19 cellular contexts compared by ENCODE assay signal in the genomic region with DNA sequence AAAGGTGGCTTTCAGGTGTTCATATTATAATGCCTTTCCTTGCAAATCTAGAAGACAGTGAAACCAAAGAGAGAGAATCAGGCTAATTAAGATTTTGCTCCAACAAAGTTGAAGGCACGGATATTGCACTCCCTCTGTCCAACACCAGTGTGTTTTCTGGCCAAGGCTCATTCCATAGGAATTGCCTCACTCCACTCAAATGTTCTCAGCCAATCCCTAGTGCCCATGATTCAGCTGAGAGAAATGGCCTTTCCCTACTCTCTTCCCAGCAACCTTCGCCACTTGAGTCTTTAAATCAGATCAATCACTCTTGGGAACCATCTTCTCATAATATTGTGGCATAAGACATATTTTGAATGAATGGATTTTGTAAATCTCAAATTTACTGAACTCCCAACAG.
A peak's percentile ranks its signal among the peaks of the same experiment; 100 is the strongest.
DNase-seq lines count a peak whose midpoint lies in the region; ATAC-seq and TF ChIP-seq lines count a peak whose summit lies in the region.
"Had no signal": no experiment of that assay in that cellular context is flagged by ENCODE, and none has a peak within 500 bp of the region (broad histone marks: within the 10 kb centered on the region; RNA-seq: fewer than 3 reads in every experiment).

No MANE protein-coding gene starts in this region.

- no peak overlapping the region for H2BK5ac ChIP-seq in neuronal stem cell (ENCODE audit: low read length)

- H3K27ac ChIP-seq in left lung (no peak overlapping the region), caudate nucleus (ENCODE audit: low read depth, low read length) (no peak overlapping the region), neuronal stem cell (replicated peaks; ENCODE audit: low read length) (no peak overlapping the region)
- H3K27ac ChIP-seq: uterus had no signal

- no peak overlapping the region for H4K91ac ChIP-seq in neuronal stem cell (ENCODE audit: low read depth, low read length, poor library complexity)

- H2BK120ac ChIP-seq in neuronal stem cell (ENCODE audit: low read depth, low read length) = no peak overlapping the region

- H3K9me3 ChIP-seq in MG63 (no peaks in the 10 kb centered on the region), left lung (no peaks in the 10 kb centered on the region), neuronal stem cell (replicated peaks in 1 of 2; ENCODE audit: control insufficient read depth in 2 of 2, insufficient read depth in 1 of 2, low read depth in 1 of 2, low read length in 2 of 2) (no peaks in the 10 kb centered on the region)
- H3K9me3 ChIP-seq: HAP-1, uterus had no signal

- H2BK15ac ChIP-seq in neuronal stem cell (ENCODE audit: low read length) = no peak overlapping the region

- no peaks in the 10 kb centered on the region for H3K36me3 ChIP-seq in MG63
- H3K36me3 ChIP-seq in left lung = no peaks in the 10 kb centered on the region
- no peaks in the 10 kb centered on the region for H3K36me3 ChIP-seq in neuronal stem cell (replicated peaks in 1 of 2; ENCODE audit: control insufficient read depth in 2 of 2, insufficient read depth in 2 of 2, low read length in 2 of 2)
- H3K36me3 ChIP-seq: HAP-1, uterus had no signal

- no peak overlapping the region for H4K8ac ChIP-seq in neuronal stem cell (ENCODE audit: low read depth, low read length)

- no peak overlapping the region for H3K4ac ChIP-seq in neuronal stem cell (ENCODE audit: low read length)

- no peak overlapping the region for H3K9ac ChIP-seq in neuronal stem cell (ENCODE audit: low read depth, low read length, poor library complexity)

- no peak overlapping the region for H3K14ac ChIP-seq in neuronal stem cell (ENCODE audit: low read length)

- H2BK12ac ChIP-seq in neuronal stem cell (ENCODE audit: low read length) = no peak overlapping the region

- H3K4me1 ChIP-seq in left lung (no peaks in the 10 kb centered on the region), neuronal stem cell (ENCODE audit: control insufficient read depth in 2 of 2, insufficient read depth in 1 of 2, low read depth in 1 of 2, low read length in 2 of 2) (no peaks in the 10 kb centered on the region)
- H3K4me1 ChIP-seq: HAP-1, uterus had no signal

- no peak for TF ChIP-seq CTCF in cardiac fibroblast (IDR thresholded peaks at IDR 0.05; ENCODE audit: low read depth, low read length)
- TF ChIP-seq CTCF in left lung (IDR thresholded peaks at IDR 0.05) = no peak

- no peak overlapping the region for H3K4me3 ChIP-seq in MG63
- no peak overlapping the region for H3K4me3 ChIP-seq in cardiac fibroblast (replicated peaks in 1 of 2; ENCODE audit: low read depth in 2 of 2, low read length in 2 of 2)
- no peak overlapping the region for H3K4me3 ChIP-seq in left lung
- no peak overlapping the region for H3K4me3 ChIP-seq in neuronal stem cell (ENCODE audit: low read length in 2 of 2)
- H3K4me3 ChIP-seq: HAP-1, uterus had no signal

- H3K79me1 ChIP-seq in neuronal stem cell (ENCODE audit: low read depth, low read length) = no peaks in the 10 kb centered on the region

- H3K18ac ChIP-seq in neuronal stem cell (ENCODE audit: low read length) = no peak overlapping the region

- WGBS in neuronal stem cell (ENCODE audit: extremely low coverage in 2 of 2, insufficient read length in 2 of 2, insufficient replicate concordance in 1 of 2), 2 donors = no CpG with 5 or more reads among the region's 2 CpGs

- no peak overlapping the region for H2AFZ ChIP-seq in neuronal stem cell (ENCODE audit: low read length)

- intact Hi-C loops in left lung (cut with DNase I) = no loop called here

- H2AK5ac ChIP-seq in neuronal stem cell (ENCODE audit: low read depth, low read length) = no peak overlapping the region

- no peak overlapping the region for H3K4me2 ChIP-seq in neuronal stem cell (ENCODE audit: insufficient read depth, low read length, poor library complexity, severe bottlenecking)

- H3K27me3 ChIP-seq in MG63 (no peaks in the 10 kb centered on the region), left lung (no peaks in the 10 kb centered on the region), neuronal stem cell (ENCODE audit: control insufficient read depth in 3 of 3, insufficient read depth in 3 of 3, low read depth in 1 of 3, low read length in 3 of 3) (no peaks in the 10 kb centered on the region)
- H3K27me3 ChIP-seq: uterus had no signal

- ATAC-seq in left lung = peak; percentile 83
- ATAC-seq in GM21515 (IDR thresholded peaks at IDR 0.05; ENCODE audit: unreplicated experiment) = no peak
- ATAC-seq: CD8-positive, alpha-beta T cell; right cardiac atrium; WTC11 had no signal

- peak; percentile 21 for DNase-seq in EH (ENCODE audit: low read depth)
- peak; percentile 28 for DNase-seq in MG63
- DNase-seq in cardiac fibroblast (ENCODE audit: low read depth in 2 of 2) = peak; percentile 44 to 62
- no peak for DNase-seq in left lung
- DNase-seq in NCI-H82 (lab: John Stamatoyannopoulos, UW) = no peak
- DNase-seq in caudate nucleus (lab: John Stamatoyannopoulos, UW) = no peak
- no peak for DNase-seq in neuronal stem cell (ENCODE audit: low spot score)
- DNase-seq: ACHN; CD8-positive, alpha-beta T cell; DMS79; kidney glomerular epithelial cell; midbrain; NK-92 treated with Interleukin-12 subunit alpha and Interleukin-12 subunit beta, amount 100 ng/mL, for 24 hours; right cardiac atrium; stimulated activated CD4-positive, alpha-beta T cell treated with anti-CD3 and anti-CD28 coated beads, Interleukin-1b, Interleukin-23, amount 100 ng/mL, for 48 hours; uterus had no signal

- no peak overlapping the region for H3K23ac ChIP-seq in neuronal stem cell (ENCODE audit: low read depth, low read length, poor library complexity)

Comparison
In these comparisons a context has a peak if more than half of its experiments do, and no peak if none do; other contexts are left out.
1. DNase-seq: peak in EH (single experiment), MG63 (single experiment) and cardiac fibroblast (2 of 2); none in left lung (0 of 2), NCI-H82 (single experiment), caudate nucleus (0 of 61) and neuronal stem cell (single experiment).